In genomic region chr9:19481471-19481870, GRCh38 we compare ENCODE assay signal across 15 cellular contexts.
"Had no signal": no experiment of that assay in that cellular context is flagged by ENCODE, and none has a peak within 500 bp of the region (broad histone marks: within the 10 kb centered on the region; RNA-seq: fewer than 3 reads in every experiment).

No MANE protein-coding gene starts in this region.

- H3K36me3 Mint-ChIP-seq: immature natural killer cell, T-cell had no signal

- H3K27ac ChIP-seq: breast epithelium, lower lobe of right lung, SK-N-MC had no signal

- H3K4me1 Mint-ChIP-seq: activated CD4-positive, alpha-beta T cell treated with anti-CD3 and anti-CD28 coated beads, Interleukin-2, amount 10 ng/mL, durations not matched to agents 7 days and 5 days; immature natural killer cell; T-cell had no signal

- H3K9me3 Mint-ChIP-seq: activated CD4-positive, alpha-beta T cell treated with anti-CD3 and anti-CD28 coated beads, Interleukin-2, amount 10 ng/mL, durations not matched to agents 7 days and 5 days; activated T-cell treated with anti-CD3 and anti-CD28 coated beads, Interleukin-2, amount 50 U/mL, for 4 hours; immature natural killer cell; nephron progenitor cell; T-cell had no signal

- H3K4me3 ChIP-seq: breast epithelium, lower lobe of right lung, SK-N-MC had no signal

- H3K4me3 Mint-ChIP-seq: activated CD4-positive, alpha-beta T cell treated with anti-CD3 and anti-CD28 coated beads, Interleukin-2, amount 10 ng/mL, durations not matched to agents 7 days and 5 days; activated T-cell treated with anti-CD3 and anti-CD28 coated beads, Interleukin-2, amount 50 U/mL, for 4 hours; immature natural killer cell; nephron progenitor cell; T-cell had no signal

- H3K27ac Mint-ChIP-seq: activated CD4-positive, alpha-beta T cell treated with anti-CD3 and anti-CD28 coated beads, Interleukin-2, amount 10 ng/mL, durations not matched to agents 7 days and 5 days; immature natural killer cell; nephron progenitor cell; T-cell had no signal

- DNase-seq: activated CD4-positive, alpha-beta T cell treated with anti-CD3 and anti-CD28 coated beads, Interleukin-2, amount 10 ng/mL, durations not matched to agents 7 days and 5 days; activated CD8-positive, alpha-beta memory T cell treated with anti-CD3 and anti-CD28 coated beads, Interleukin-2, amount 50 U/mL, for 4 hours; activated effector memory CD4-positive, alpha-beta T cell treated with Interleukin-2 at 50 U/mL for 16 hours; activated naive CD4-positive, alpha-beta T cell treated with anti-CD3 and anti-CD28 coated beads, Interleukin-2, amount 50 U/mL, for 16 hours; activated T-cell treated with anti-CD3 and anti-CD28 coated beads, Interleukin-2, amount 50 U/mL, for 4 hours; immature natural killer cell; kidney glomerular epithelial cell; lower lobe of right lung; nephron progenitor cell; stimulated activated naive CD8-positive, alpha-beta T cell treated with anti-CD3 and anti-CD28 coated beads, Interleukin-15, Interleukin-2, amounts not matched to agents 100 U/mL and 50 U/mL, for 24 hours; T-cell; trophoblast cell had no signal

- H3K27me3 ChIP-seq: breast epithelium had no signal

- H3K36me3 ChIP-seq: breast epithelium, lower lobe of right lung had no signal

- ATAC-seq: activated CD4-positive, CD25-positive, alpha-beta regulatory T cell treated with anti-CD3 and anti-CD28 coated beads, Interleukin-2, amount 50 U/mL, for 24 hours; activated T-cell treated with anti-CD3 and anti-CD28 coated beads, Interleukin-2, amount 50 U/mL, for 4 hours; lower lobe of right lung; stimulated activated naive CD8-positive, alpha-beta T cell treated with anti-CD3 and anti-CD28 coated beads, Interleukin-15, Interleukin-2, amounts not matched to agents 100 U/mL and 50 U/mL, for 24 hours; T-cell had no signal

- H3K4me1 ChIP-seq: breast epithelium, lower lobe of right lung had no signal

- H3K9me3 ChIP-seq: breast epithelium, lower lobe of right lung had no signal
